In genomic region chr9:124202447-124202971, GRCh38 we compare ENCODE assay signal across 8 cellular contexts. TPM values are rescaled to one million over a fixed set of nuclear protein-coding genes. Genes with fewer than 3 reads are reported as not detected.
DNase-seq lines count a peak whose midpoint lies in the region; ATAC-seq and TF ChIP-seq lines count a peak whose summit lies in the region.

No MANE protein-coding gene starts in this region.

- peak overlapping the region; percentile 67 for H3K4me2 ChIP-seq in Loucy (ENCODE audit: low read depth, low read length, poor library complexity, severe bottlenecking)

- DNase-seq in activated CD8-positive, alpha-beta memory T cell treated with anti-CD3 and anti-CD28 coated beads for 4 hours (ENCODE audit: low read depth in 2 of 2): peak; percentile 59 to 77
- DNase-seq in iPS-NIHi7 (ENCODE audit: extremely low spot score): peak; percentile 35
- DNase-seq in stimulated activated CD8-positive, alpha-beta memory T cell treated with anti-CD3 and anti-CD28 coated beads, Interleukin-4, amount 100 ng/mL, for 24 hours (ENCODE audit: low read depth): peak; percentile 82
- no peak for DNase-seq in osteocyte (ENCODE audit: extremely low spot score, unreplicated experiment)
- no peak for DNase-seq in uterus

- H3K27ac ChIP-seq in uterus: no peak overlapping the region

- peak; percentile 79 for ATAC-seq in GM21723 (IDR thresholded peaks at IDR 0.05; ENCODE audit: unreplicated experiment)

- H3K9me2 ChIP-seq in Loucy (replicated peaks; ENCODE audit: low read depth, low read length): no peaks in the 10 kb centered on the region

- no peaks in the 10 kb centered on the region for H3K9me3 ChIP-seq in Loucy (ENCODE audit: insufficient read depth, low read depth, low read length)
- H3K9me3 ChIP-seq in uterus: no peaks in the 10 kb centered on the region

- no peaks in the 10 kb centered on the region for H3K4me1 Mint-ChIP-seq in osteocyte (ENCODE audit: unreplicated experiment)

- H3K4me3 ChIP-seq in GM08714 (ENCODE audit: low read length) (peak overlapping the region; percentile 8; the same call in 1 of the 2 replicates), Loucy (ENCODE audit: low read length, poor library complexity, severe bottlenecking) (peak overlapping the region; percentile 33), uterus (no peak overlapping the region)

- no peak overlapping the region; the same call in 1 of the 2 replicates for H2AFZ ChIP-seq in Loucy (ENCODE audit: low read length)

- H3K27ac Mint-ChIP-seq in osteocyte (ENCODE audit: unreplicated experiment): no peak overlapping the region

- intact Hi-C loops in uterus (cut with DNase I; ENCODE audit: low total_unique reads): no loop called here

- H3K4me3 Mint-ChIP-seq in osteocyte (ENCODE audit: unreplicated experiment): no peak overlapping the region

- TF ChIP-seq CTCF in Loucy (conservative IDR thresholded peaks at IDR 0.05; ENCODE audit: low read length) (peak; percentile 33), osteocyte (IDR thresholded peaks at IDR 0.05) (no peak), uterus (IDR thresholded peaks at IDR 0.05) (no peak)

- H3F3A ChIP-seq in Loucy (ENCODE audit: low read depth): peaks cover 4% of the 10 kb centered on the region; the same call in 1 of the 2 replicates

- H3K4me1 ChIP-seq in Loucy (ENCODE audit: insufficient read depth, low read length, poor library complexity, severe bottlenecking) (peaks cover 65% of the 10 kb centered on the region), uterus (no peaks in the 10 kb centered on the region)

- peak overlapping the region; percentile 59 for H3K9ac ChIP-seq in Loucy (ENCODE audit: low read depth, low read length, poor library complexity, severe bottlenecking)

- TF ChIP-seq POLR2A in uterus (IDR thresholded peaks at IDR 0.05): no peak

- H3K27me3 ChIP-seq in Loucy (ENCODE audit: insufficient read depth, low read length, poor library complexity, severe bottlenecking) (no peaks in the 10 kb centered on the region), uterus (no peaks in the 10 kb centered on the region)

- no peaks in the 10 kb centered on the region for H4K20me1 ChIP-seq in Loucy (ENCODE audit: insufficient read depth, low read length, poor library complexity, severe bottlenecking)

- H3K36me3 Mint-ChIP-seq in osteocyte (ENCODE audit: unreplicated experiment): no peaks in the 10 kb centered on the region

- peaks cover 37% of the 10 kb centered on the region for H3K27me3 Mint-ChIP-seq in osteocyte (ENCODE audit: unreplicated experiment)

- no peaks in the 10 kb centered on the region for H3K9me3 Mint-ChIP-seq in osteocyte (ENCODE audit: unreplicated experiment)

- H3K79me2 ChIP-seq in Loucy (ENCODE audit: insufficient read depth, low read length): no peaks in the 10 kb centered on the region

- H3K36me3 ChIP-seq in Loucy (ENCODE audit: insufficient read depth, low read length) (no peaks in the 10 kb centered on the region), uterus (no peaks in the 10 kb centered on the region)

RNA-seq across cellular contexts. Expression of gene NEK6, which starts 55.2 kb away (rescaled TPM):
- total RNA-seq in osteocyte: 111 and 115 TPM in 2 replicates
- 10 to 100 TPM in 3 of 4 donors, 1 to 10 TPM in 1; 6.1 to 38.5 (median 34.7) TPM for total RNA-seq in uterus

Comparison
In these comparisons a context has a peak if more than half of its experiments do, and no peak if none do; other contexts are left out.
1. H3K4me3 ChIP-seq: peak in GM08714 (single experiment) and Loucy (single experiment); none in uterus (0 of 2).
2. DNase-seq: peak in activated CD8-positive, alpha-beta memory T cell treated with anti-CD3 and anti-CD28 coated beads for 4 hours (2 of 2), iPS-NIHi7 (single experiment) and stimulated activated CD8-positive, alpha-beta memory T cell treated with anti-CD3 and anti-CD28 coated beads, Interleukin-4, amount 100 ng/mL, for 24 hours (single experiment); none in osteocyte (single experiment) and uterus (0 of 2).